ENCODE assay signal across 8 cellular contexts in the genomic region with DNA sequence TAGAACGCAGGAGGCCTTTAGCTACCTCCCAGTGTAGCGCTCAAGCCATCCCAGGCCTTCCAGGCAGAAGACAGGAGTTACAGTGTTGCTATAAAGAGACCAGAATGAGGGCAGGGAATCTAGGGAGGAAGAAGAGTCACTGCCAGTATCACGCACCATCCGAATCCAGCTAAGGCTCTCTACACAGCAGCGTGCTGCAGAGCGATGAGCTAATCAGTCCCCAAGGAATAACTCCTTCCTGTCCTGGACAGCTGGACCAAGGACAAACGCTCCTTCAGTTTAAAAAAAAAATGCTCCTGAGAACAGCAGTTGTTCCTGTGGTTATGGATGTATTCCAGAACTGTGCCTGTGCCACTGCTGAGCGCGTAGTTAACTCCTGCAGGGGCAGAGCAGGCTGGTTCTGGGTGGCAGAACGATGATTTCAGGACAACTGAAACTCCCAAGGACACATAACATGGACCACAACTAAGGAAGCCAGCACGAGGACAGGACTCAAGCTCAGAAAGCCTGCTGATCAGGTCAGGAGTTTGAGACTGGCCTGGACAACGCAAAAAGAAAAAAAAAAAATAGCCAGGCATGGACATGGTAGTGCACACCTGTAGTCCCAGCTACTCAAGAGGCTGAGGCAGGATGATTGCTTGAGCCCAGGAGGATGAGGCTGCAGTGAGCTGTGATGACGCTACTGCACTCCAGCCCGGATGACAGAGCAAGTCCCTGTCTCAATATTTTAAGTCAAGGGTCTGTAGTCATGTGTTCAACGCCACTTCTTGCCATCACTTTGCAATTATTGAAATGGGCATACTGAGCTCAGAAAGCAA. TPM values are rescaled to one million over a fixed set of nuclear protein-coding genes. Genes with fewer than 3 reads are reported as not detected.
A peak's percentile ranks its signal among the peaks of the same experiment; 100 is the strongest.
DNase-seq lines count a peak whose midpoint lies in the region; ATAC-seq and TF ChIP-seq lines count a peak whose summit lies in the region.

No MANE protein-coding gene starts in this region.

- 74% methylated on average over 15 of the region's 15 CpGs for WGBS in liver

- H3K4me1 ChIP-seq in liver (ENCODE audit: control insufficient read depth in 4 of 4, insufficient read depth in 4 of 4, low read length in 3 of 4) = peaks cover 0 to 44% (median 31%) of the 10 kb centered on the region in 4 donors
- peaks cover 68% of the 10 kb centered on the region for H3K4me1 ChIP-seq in vagina
- peaks cover 12% of the 10 kb centered on the region for H3K4me1 ChIP-seq in Caco-2

- H3K27ac ChIP-seq in liver (ENCODE audit: low read depth in 1 of 2, low read length in 2 of 2) = peak overlapping the region; percentile 58 to 63
- peak overlapping the region; percentile 86 for H3K27ac ChIP-seq in vagina

- H3K9ac ChIP-seq in liver (ENCODE audit: low read depth in 1 of 2, low read length in 2 of 2) = peak overlapping the region in 1 of 2 donors; percentile 53

- no peaks in the 10 kb centered on the region for H3K27me3 Mint-ChIP-seq in activated naive CD4-positive, alpha-beta T cell treated with anti-CD3 and anti-CD28 coated beads, Interleukin-2, amount 50 U/mL, for 24 hours
- no peaks in the 10 kb centered on the region for H3K27me3 Mint-ChIP-seq in activated naive CD4-positive, alpha-beta T cell treated with anti-CD3 and anti-CD28 coated beads for 36 hours (ENCODE audit: low read depth)
- H3K27me3 Mint-ChIP-seq in Caco-2 (ENCODE audit: insufficient read depth, unreplicated experiment) = no peaks in the 10 kb centered on the region

- TF ChIP-seq CTCF in liver (IDR thresholded peaks at IDR 0.05; ENCODE audit: low read depth, low read length, missing input control) = no peak
- TF ChIP-seq CTCF in vagina (IDR thresholded peaks at IDR 0.05) = no peak
- no peak for TF ChIP-seq CTCF in Caco-2 (IDR thresholded peaks at IDR 0.05; ENCODE audit: insufficient read depth in 1 of 2, low read depth in 1 of 2, low read length in 1 of 2, severe bottlenecking in 1 of 2, unreplicated experiment in 1 of 2)

- TF ChIP-seq RAD21 in liver (IDR thresholded peaks at IDR 0.05) = no peak

- POLR2A ChIA-PET in Caco-2 (lab: Charles Lee) = interaction anchor here (0.5 to 3.6 kb wide), 4 partner anchors 12 to 82 kb away, joined by 4 to 24 read pairs (median 8); partner anchors contain the start of genes GAPDH and VAMP1

- peak overlapping the region; percentile 75 for H3K27ac Mint-ChIP-seq in activated naive CD4-positive, alpha-beta T cell treated with anti-CD3 and anti-CD28 coated beads, Interleukin-2, amount 50 U/mL, for 24 hours
- H3K27ac Mint-ChIP-seq in activated naive CD4-positive, alpha-beta T cell treated with anti-CD3 and anti-CD28 coated beads for 36 hours = no peak overlapping the region
- H3K27ac Mint-ChIP-seq in Caco-2 (ENCODE audit: unreplicated experiment) = no peak overlapping the region

- CTCF ChIA-PET in activated naive CD4-positive, alpha-beta T cell treated with anti-CD3 and anti-CD28 coated beads for 36 hours (lab: Charles Lee) = interaction anchor here (0.6 to 6.5 kb wide), 16 partner anchors 9 to 299 kb away, joined by 3 to 65 read pairs (median 4); partner anchors contain the start of genes CDCA3, NOP2 and USP5
- CTCF ChIA-PET in Caco-2 (lab: Charles Lee) = interaction anchor here (0.6 to 3.2 kb wide), 14 partner anchors 12 to 606 kb away, joined by 3 to 16 read pairs (median 4); partner anchors contain the start of genes GAPDH, NOP2, VAMP1 and ZNF384

- H3K9me3 ChIP-seq in liver (ENCODE audit: control insufficient read depth in 4 of 4, low read length in 3 of 4) (no peaks in the 10 kb centered on the region), vagina (no peaks in the 10 kb centered on the region), Caco-2 (no peaks in the 10 kb centered on the region)

- H3K36me3 ChIP-seq in liver (ENCODE audit: control insufficient read depth in 4 of 4, insufficient read depth in 3 of 4, low read depth in 1 of 4, low read length in 3 of 4) (peaks cover 5 to 17% (median 6%) of the 10 kb centered on the region in 4 donors), vagina (peaks cover 0 to 15% of the 10 kb centered on the region in 2 donors), Caco-2 (ENCODE audit: control insufficient read depth, insufficient read depth, low read length) (peaks cover 4% of the 10 kb centered on the region; the same call in 1 of the 2 replicates)

- no peak overlapping the region for H3K4me3 ChIP-seq in liver (ENCODE audit: low read depth in 1 of 3, low read length in 3 of 3)
- peak overlapping the region in 1 of 2 donors; percentile 61 for H3K4me3 ChIP-seq in vagina
- no peak overlapping the region for H3K4me3 ChIP-seq in Caco-2 (ENCODE audit: low read depth, low read length)

- intact Hi-C loops in activated naive CD4-positive, alpha-beta T cell treated with anti-CD3 and anti-CD28 coated beads for 36 hours (cut with micrococcal nuclease) = no loop called here
- intact Hi-C loops in vagina (cut with DNase I) (loop anchor here (5.0 kb wide), 1 partner anchor 226 kb away; no protein-coding TSS in a partner anchor), Caco-2 (cut with micrococcal nuclease; ENCODE audit: unreplicated experiment) (loop anchor here (5.0 kb wide), 1 partner anchor 144 kb away; no protein-coding TSS in a partner anchor)

- no peak for TF ChIP-seq POLR2A in vagina (IDR thresholded peaks at IDR 0.05)

- peak overlapping the region; percentile 36 for H3K4me3 Mint-ChIP-seq in activated naive CD4-positive, alpha-beta T cell treated with anti-CD3 and anti-CD28 coated beads, Interleukin-2, amount 50 U/mL, for 24 hours
- no peak overlapping the region for H3K4me3 Mint-ChIP-seq in activated naive CD4-positive, alpha-beta T cell treated with anti-CD3 and anti-CD28 coated beads for 36 hours
- no peak overlapping the region for H3K4me3 Mint-ChIP-seq in Caco-2 (ENCODE audit: unreplicated experiment)

- no peaks in the 10 kb centered on the region for H3K9me3 Mint-ChIP-seq in activated naive CD4-positive, alpha-beta T cell treated with anti-CD3 and anti-CD28 coated beads, Interleukin-2, amount 50 U/mL, for 24 hours
- H3K9me3 Mint-ChIP-seq in activated naive CD4-positive, alpha-beta T cell treated with anti-CD3 and anti-CD28 coated beads for 36 hours = no peaks in the 10 kb centered on the region
- no peaks in the 10 kb centered on the region for H3K9me3 Mint-ChIP-seq in Caco-2 (ENCODE audit: unreplicated experiment)

- no peak for DNase-seq in activated naive CD4-positive, alpha-beta T cell treated with anti-CD3 and anti-CD28 coated beads for 36 hours
- DNase-seq in astrocyte of the hippocampus (ENCODE audit: low read depth, low spot score) = peak; percentile 75
- no peak for DNase-seq in vagina (ENCODE audit: extremely low spot score in 2 of 2)
- DNase-seq in HuH-7.5 (ENCODE audit: low spot score) = no peak
- no peak for DNase-seq in Caco-2

- H3K4me1 Mint-ChIP-seq in activated naive CD4-positive, alpha-beta T cell treated with anti-CD3 and anti-CD28 coated beads, Interleukin-2, amount 50 U/mL, for 24 hours = peaks cover 56% of the 10 kb centered on the region
- peaks cover 55% of the 10 kb centered on the region for H3K4me1 Mint-ChIP-seq in activated naive CD4-positive, alpha-beta T cell treated with anti-CD3 and anti-CD28 coated beads for 36 hours (ENCODE audit: low read depth)
- H3K4me1 Mint-ChIP-seq in Caco-2 (ENCODE audit: low read depth, unreplicated experiment) = peaks cover 2% of the 10 kb centered on the region

- no TSS peak for BruUV-seq in Caco-2 (replicated peaks; lab: Mats Ljungman, UMichigan)

- H3K27me3 ChIP-seq in liver (ENCODE audit: control insufficient read depth in 4 of 4, insufficient read depth in 4 of 4, low read length in 3 of 4) = no peaks in the 10 kb centered on the region
- no peaks in the 10 kb centered on the region for H3K27me3 ChIP-seq in vagina
- H3K27me3 ChIP-seq in Caco-2 (replicated peaks; ENCODE audit: control insufficient read depth, insufficient read depth, low read length) = no peaks in the 10 kb centered on the region

- H3K36me3 Mint-ChIP-seq in activated naive CD4-positive, alpha-beta T cell treated with anti-CD3 and anti-CD28 coated beads, Interleukin-2, amount 50 U/mL, for 24 hours = peaks cover 9% of the 10 kb centered on the region
- H3K36me3 Mint-ChIP-seq in activated naive CD4-positive, alpha-beta T cell treated with anti-CD3 and anti-CD28 coated beads for 36 hours (ENCODE audit: low read depth) = peaks cover 18% of the 10 kb centered on the region
- H3K36me3 Mint-ChIP-seq in Caco-2 (ENCODE audit: insufficient read depth, unreplicated experiment) = peaks cover 27% of the 10 kb centered on the region

- no peak for ATAC-seq in HG03469 (IDR thresholded peaks at IDR 0.05; ENCODE audit: unreplicated experiment)

TF ChIP-seq in liver, 16 proteins besides CTCF, POLR2A, EP300 and RAD21 (continues in another document):
- no peak for TF ChIP-seq GABPA (IDR thresholded peaks at IDR 0.05 in 1 of 2, conservative IDR thresholded peaks at IDR 0.05 in 1 of 2)

RNA-seq across cellular contexts. Expression of gene IFFO1, which starts 2.6 kb away (rescaled TPM):
- total RNA-seq in activated naive CD4-positive, alpha-beta T cell treated with anti-CD3 and anti-CD28 coated beads for 36 hours = 1 to 10 TPM; 8.0 to 9.0 TPM
- total RNA-seq in liver = 1 to 10 TPM; 4.8 to 5.9 TPM
- polyA plus RNA-seq in liver = 1 to 10 TPM; 5.9 to 7.6 TPM
- total RNA-seq in vagina = 21.1 TPM
- total RNA-seq in Caco-2 (2022) = 0.48 and 0.53 TPM in 2 replicates

RNA-seq across cellular contexts. Expression of gene NOP2, which starts 14.8 kb away (rescaled TPM):
- 10 to 100 TPM; 61.3 to 62.9 TPM for total RNA-seq in activated naive CD4-positive, alpha-beta T cell treated with anti-CD3 and anti-CD28 coated beads for 36 hours
- 10 to 100 TPM in 1 of 2 donors, 1 to 10 TPM in 1; 4.8 to 22.3 TPM for total RNA-seq in liver
- polyA plus RNA-seq in liver = 10 to 100 TPM; 12.5 to 15.6 TPM
- 43.0 TPM for total RNA-seq in vagina
- 145 and 157 TPM in 2 replicates for total RNA-seq in Caco-2 (2022)

RNA-seq across cellular contexts. Expression of gene GAPDH, which starts 18.9 kb away (rescaled TPM):
- 1,000 to 10,000 TPM; 6,537 to 6,787 TPM for total RNA-seq in activated naive CD4-positive, alpha-beta T cell treated with anti-CD3 and anti-CD28 coated beads for 36 hours
- total RNA-seq in liver = 1,000 to 10,000 TPM; 1,234 to 1,389 TPM
- polyA plus RNA-seq in liver = 1,000 to 10,000 TPM; 1,299 to 2,082 TPM
- total RNA-seq in vagina = 2,297 TPM
- total RNA-seq in Caco-2 (2022) = 4,975 and 5,337 TPM in 2 replicates

RNA-seq across cellular contexts. Expression of gene CHD4, which starts 53.9 kb away (rescaled TPM):
- total RNA-seq in activated naive CD4-positive, alpha-beta T cell treated with anti-CD3 and anti-CD28 coated beads for 36 hours = 100 to 1,000 TPM; 232 to 245 TPM
- 100 to 1,000 TPM; 101 TPM for total RNA-seq in liver
- polyA plus RNA-seq in liver = 10 to 100 TPM; 53.6 to 53.8 TPM
- 152 TPM for total RNA-seq in vagina
- 223 and 229 TPM in 2 replicates for total RNA-seq in Caco-2 (2022)

RNA-seq across cellular contexts. Expression of gene NCAPD2, which starts 59.4 kb away (rescaled TPM):
- total RNA-seq in activated naive CD4-positive, alpha-beta T cell treated with anti-CD3 and anti-CD28 coated beads for 36 hours = 100 to 1,000 TPM; 252 to 261 TPM
- total RNA-seq in liver = 10 to 100 TPM in 1 of 2 donors, 1 to 10 TPM in 1; 10.0 to 55.1 TPM
- 1 to 10 TPM; 2.0 to 4.9 TPM for polyA plus RNA-seq in liver
- 25.5 TPM for total RNA-seq in vagina
- 204 and 218 TPM in 2 replicates for total RNA-seq in Caco-2 (2022)
